Comparison of ENCODE assay signal across 9 cellular contexts in the genomic region with DNA sequence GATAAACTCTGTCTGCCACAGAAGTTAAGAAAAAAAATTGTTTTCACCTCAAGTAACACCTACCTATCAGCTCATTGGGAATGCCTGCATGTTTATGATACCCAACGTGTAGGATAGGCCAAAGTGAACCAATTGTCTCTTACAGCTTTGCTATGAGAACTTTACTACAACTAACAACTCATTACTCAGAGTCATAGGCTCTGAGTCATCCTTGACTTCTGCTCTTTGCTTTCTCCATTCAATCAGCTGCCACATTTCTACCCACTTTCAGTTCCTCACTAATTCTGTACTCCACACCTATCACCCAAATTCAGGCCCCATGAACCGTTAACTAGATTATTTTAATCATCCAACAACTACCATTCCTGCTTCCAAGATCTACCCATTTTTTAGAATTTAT.
DNase-seq lines count a peak whose midpoint lies in the region; ATAC-seq, FAIRE-seq and TF ChIP-seq lines count a peak whose summit lies in the region.
"Had no signal": no experiment of that assay in that cellular context is flagged by ENCODE, and none has a peak within 500 bp of the region (broad histone marks: within the 10 kb centered on the region; RNA-seq: fewer than 3 reads in every experiment).

No MANE protein-coding gene starts in this region.

- CTCF ChIA-PET in HepG2 (lab: Yijun Ruan, JAX; ENCODE audit: low intra/inter-chr PET ratio, low total read pairs) = no interaction called here

- TF ChIP-seq EP300 in HepG2 (IDR thresholded peaks at IDR 0.05; ENCODE audit: low read depth in 2 of 2, low read length in 2 of 2) = no peak
- TF ChIP-seq EP300 in HepG2 (CRISPR knock-in tag; IDR thresholded peaks at IDR 0.05; ENCODE audit: borderline replicate concordance) = no peak

- H3K36me3 Mint-ChIP-seq in endothelial cell (ENCODE audit: low read depth, unreplicated experiment) = no peaks in the 10 kb centered on the region

- no peak for TF ChIP-seq RAD21 in HepG2 (CRISPR knock-in tag; IDR thresholded peaks at IDR 0.05)

- H3K27ac ChIP-seq in HepG2 (ENCODE audit: extremely low read length, insufficient read depth, low read length) = no peak overlapping the region

- no peaks in the 10 kb centered on the region; the same call in 1 of the 2 replicates for H3K27me3 ChIP-seq in GM06990 (replicated peaks; ENCODE audit: control insufficient read depth, insufficient read depth, low read length)
- H3K27me3 ChIP-seq in HepG2 (ENCODE audit: control insufficient read depth in 1 of 2, insufficient read depth in 2 of 2, low read length in 2 of 2) = no peaks in the 10 kb centered on the region

- POLR2A ChIA-PET in HepG2 (lab: Yijun Ruan, JAX) = no interaction called here

- intact Hi-C loops in HepG2 (cut with micrococcal nuclease; ENCODE audit: unreplicated experiment) = no loop called here

- H3K4me3 ChIP-seq in GM06990 (replicated peaks; ENCODE audit: low read depth, low read length) (no peak overlapping the region), fibroblast of pulmonary artery (replicated peaks; ENCODE audit: low read depth, low read length) (no peak overlapping the region), HepG2 (replicated peaks in 1 of 3; ENCODE audit: insufficient read depth in 1 of 3, low read depth in 2 of 3, low read length in 3 of 3) (no peak overlapping the region)

- H3K9me3 ChIP-seq in HepG2 (ENCODE audit: low read length) = no peaks in the 10 kb centered on the region

- no peaks in the 10 kb centered on the region for H3K36me3 ChIP-seq in GM06990 (ENCODE audit: control insufficient read depth, insufficient read depth, low read length)
- no peaks in the 10 kb centered on the region for H3K36me3 ChIP-seq in HepG2 (replicated peaks in 1 of 2; ENCODE audit: control insufficient read depth in 1 of 2, insufficient read depth in 2 of 2, low read length in 2 of 2)

- H3K79me2 ChIP-seq in HepG2 (ENCODE audit: insufficient read depth, low read length) = no peaks in the 10 kb centered on the region

- in situ Hi-C loops in HepG2 (cut with HindIII; ENCODE audit: extremely low pct_ligation_motif_present, low pct_unique_long_range_greater_than_20kb) = no loop called here

- H3K4me1 ChIP-seq in HepG2 (ENCODE audit: insufficient read depth, low read length) = no peaks in the 10 kb centered on the region

- TF ChIP-seq CTCF in GM06990 (IDR thresholded peaks at IDR 0.05; ENCODE audit: insufficient read depth, low read length, poor library complexity, severe bottlenecking) = no peak
- TF ChIP-seq CTCF in fibroblast of pulmonary artery (IDR thresholded peaks at IDR 0.05; ENCODE audit: low read length, missing control alignments) = no peak
- TF ChIP-seq CTCF in HepG2 (CRISPR knock-in tag; IDR thresholded peaks at IDR 0.05) = no peak
- TF ChIP-seq CTCF in endothelial cell (IDR thresholded peaks at IDR 0.05; ENCODE audit: unreplicated experiment) = no peak

- peak; percentile 5 for DNase-seq in GM06990 (ENCODE audit: extremely low read depth, insufficient read length)
- peak; percentile 27 for DNase-seq in fibroblast of pulmonary artery (ENCODE audit: low read depth)
- no peak for DNase-seq in HepG2 (ENCODE audit: low spot score)
- no peak for DNase-seq in AML-193 (lab: John Stamatoyannopoulos, UW)
- no peak for DNase-seq in endothelial cell (ENCODE audit: low spot score)
- DNase-seq in NCI-H2171 treated with DMSO at 0.1 percent for 48 hours (lab: John Stamatoyannopoulos, UW) = no peak
- DNase-seq: NCI-H187 treated with DMSO at 0.1 percent for 48 hours had no signal

- 1% methylated on average over 2 of the region's 2 CpGs for WGBS in HepG2 (ENCODE audit: low lambda C conversion rate)

- no TSS peak for BruUV-seq in HepG2 (replicated peaks; lab: Mats Ljungman, UMichigan)

- H4K20me1 ChIP-seq in HepG2 (ENCODE audit: insufficient read depth, low read length) = no peaks in the 10 kb centered on the region

- peaks cover 2% of the 10 kb centered on the region for H3K27me3 Mint-ChIP-seq in endothelial cell (ENCODE audit: unreplicated experiment)

- FAIRE-seq in HepG2 (lab: Jason Lieb, UNC) = no peak

- no peak overlapping the region for H3K9ac ChIP-seq in HepG2 (ENCODE audit: insufficient read depth, low read depth, low read length)

- no peaks in the 10 kb centered on the region for H3K9me3 Mint-ChIP-seq in endothelial cell (ENCODE audit: unreplicated experiment)

- ATAC-seq in GM21529 (IDR thresholded peaks at IDR 0.05; ENCODE audit: unreplicated experiment) = peak; percentile 94
- peak; percentile 91 for ATAC-seq in HG03460 (IDR thresholded peaks at IDR 0.05; ENCODE audit: unreplicated experiment)
- ATAC-seq in HepG2 = no peak

- no peak overlapping the region for H2AFZ ChIP-seq in HepG2 (ENCODE audit: low read length)

- H3K27ac Mint-ChIP-seq in endothelial cell (ENCODE audit: unreplicated experiment) = no peak overlapping the region

- no peaks in the 10 kb centered on the region for H3K4me1 Mint-ChIP-seq in endothelial cell (ENCODE audit: unreplicated experiment)

- no peak overlapping the region for H3K4me2 ChIP-seq in HepG2 (ENCODE audit: low read depth, low read length)

- TF ChIP-seq POLR2A in HepG2 (IDR thresholded peaks at IDR 0.05; ENCODE audit: insufficient read depth in 1 of 2, low read depth in 2 of 2, low read length in 2 of 2) = no peak

- H3K4me3 Mint-ChIP-seq in endothelial cell (ENCODE audit: unreplicated experiment) = no peak overlapping the region

TF ChIP-seq in HepG2, 621 proteins besides CTCF, POLR2A, EP300 and RAD21:
- no peak for TF ChIP-seq KLF6 (CRISPR knock-in tag; IDR thresholded peaks at IDR 0.05)
- no peak for TF ChIP-seq ATAD3A (CRISPR knock-in tag; IDR thresholded peaks at IDR 0.05)
- no peak for TF ChIP-seq CEBPG (CRISPR knock-in tag; IDR thresholded peaks at IDR 0.05)

Comparison
In these comparisons a context has a peak if more than half of its experiments do, and no peak if none do; other contexts are left out.
1. DNase-seq: peak in GM06990 (single experiment) and fibroblast of pulmonary artery (single experiment); none in HepG2 (single experiment), AML-193 (0 of 2), endothelial cell (single experiment) and NCI-H2171 treated with DMSO at 0.1 percent for 48 hours (single experiment).